12 cellular contexts compared by ENCODE assay signal in genomic region chr2:239324456-239324855, GRCh38.
A peak's percentile ranks its signal among the peaks of the same experiment; 100 is the strongest.
DNase-seq lines count a peak whose midpoint lies in the region; ATAC-seq and TF ChIP-seq lines count a peak whose summit lies in the region.
"Had no signal": no experiment of that assay in that cellular context is flagged by ENCODE, and none has a peak within 500 bp of the region (broad histone marks: within the 10 kb centered on the region; RNA-seq: fewer than 3 reads in every experiment).

No MANE protein-coding gene starts in this region.

- H3K4me3 Mint-ChIP-seq in T-helper 1 cell treated with Interleukin-12 subunit alpha and Interleukin-12 subunit beta and Interleukin-4 antibody, amounts not matched to agents 30 μg/mL and 1 μg/mL, for 36 hours: peak overlapping the region; percentile 53
- H3K4me3 Mint-ChIP-seq in CD8-positive, alpha-beta T cell: no peak overlapping the region
- no peak overlapping the region for H3K4me3 Mint-ChIP-seq in activated T-helper 2 cell treated with anti-CD3 and anti-CD28 coated beads, Interferon-gamma antibody, Interleukin-2, Interleukin-4, amounts not matched to agents 10 μg/mL and 5 μg/mL and 100 μg/mL, durations not matched to agents 14 hours and 24 hours and 36 hours (ENCODE audit: low read depth)
- H3K4me3 Mint-ChIP-seq in neural crest cell: no peak overlapping the region

- H3K27me3 ChIP-seq in CD8-positive, alpha-beta T cell (ENCODE audit: insufficient read depth, low read length): no peaks in the 10 kb centered on the region
- H3K27me3 ChIP-seq: neutrophil, uterus had no signal

- TF ChIP-seq CTCF in CD8-positive, alpha-beta T cell (IDR thresholded peaks at IDR 0.05): no peak
- TF ChIP-seq CTCF in neural crest cell (conservative IDR thresholded peaks at IDR 0.05): no peak

- CTCF ChIA-PET in CD8-positive, alpha-beta T cell (lab: Charles Lee): no interaction called here

- peaks cover 87% of the 10 kb centered on the region for H3K4me1 ChIP-seq in CD8-positive, alpha-beta T cell (ENCODE audit: insufficient read depth, low read length)

- no peaks in the 10 kb centered on the region for H3K36me3 ChIP-seq in CD8-positive, alpha-beta T cell (ENCODE audit: insufficient read depth, low read length)
- H3K36me3 ChIP-seq: neutrophil, uterus had no signal

- H3K9me3 Mint-ChIP-seq in T-helper 1 cell treated with Interleukin-12 subunit alpha and Interleukin-12 subunit beta and Interleukin-4 antibody, amounts not matched to agents 30 μg/mL and 1 μg/mL, for 36 hours: peaks cover 5% of the 10 kb centered on the region
- H3K9me3 Mint-ChIP-seq in CD8-positive, alpha-beta T cell: no peaks in the 10 kb centered on the region
- no peaks in the 10 kb centered on the region for H3K9me3 Mint-ChIP-seq in activated T-helper 2 cell treated with anti-CD3 and anti-CD28 coated beads, Interferon-gamma antibody, Interleukin-2, Interleukin-4, amounts not matched to agents 10 μg/mL and 5 μg/mL and 100 μg/mL, durations not matched to agents 14 hours and 24 hours and 36 hours
- peaks cover 2% of the 10 kb centered on the region for H3K9me3 Mint-ChIP-seq in neural crest cell

- POLR2A ChIA-PET in CD8-positive, alpha-beta T cell (lab: Charles Lee): no interaction called here

- no peak overlapping the region for H3K27ac ChIP-seq in CD8-positive, alpha-beta T cell (ENCODE audit: low read depth, low read length)
- H3K27ac ChIP-seq: neutrophil, uterus had no signal

- intact Hi-C loops in CD8-positive, alpha-beta T cell (cut with DNase I, micrococcal nuclease): loop anchor here in 1 of 2 experiments (5.0 kb wide), 1 partner anchor 37 kb away; no protein-coding TSS in a partner anchor
- intact Hi-C loops in activated T-helper 2 cell treated with anti-CD3 and anti-CD28 coated beads, Interferon-gamma antibody, Interleukin-2, Interleukin-4, amounts not matched to agents 10 μg/mL and 5 μg/mL and 100 μg/mL, durations not matched to agents 14 hours and 24 hours and 36 hours (cut with micrococcal nuclease): no loop called here

- H3K27me3 Mint-ChIP-seq in T-helper 1 cell treated with Interleukin-12 subunit alpha and Interleukin-12 subunit beta and Interleukin-4 antibody, amounts not matched to agents 30 μg/mL and 1 μg/mL, for 36 hours (ENCODE audit: low read depth): no peaks in the 10 kb centered on the region
- H3K27me3 Mint-ChIP-seq in CD8-positive, alpha-beta T cell (ENCODE audit: low read depth): no peaks in the 10 kb centered on the region
- no peaks in the 10 kb centered on the region for H3K27me3 Mint-ChIP-seq in activated T-helper 2 cell treated with anti-CD3 and anti-CD28 coated beads, Interferon-gamma antibody, Interleukin-2, Interleukin-4, amounts not matched to agents 10 μg/mL and 5 μg/mL and 100 μg/mL, durations not matched to agents 14 hours and 24 hours and 36 hours (ENCODE audit: low read depth)
- H3K27me3 Mint-ChIP-seq in neural crest cell (ENCODE audit: low read depth): no peaks in the 10 kb centered on the region

- H3K36me3 Mint-ChIP-seq in T-helper 1 cell treated with Interleukin-12 subunit alpha and Interleukin-12 subunit beta and Interleukin-4 antibody, amounts not matched to agents 30 μg/mL and 1 μg/mL, for 36 hours (ENCODE audit: low read depth): peaks cover 29% of the 10 kb centered on the region
- H3K36me3 Mint-ChIP-seq in CD8-positive, alpha-beta T cell: no peaks in the 10 kb centered on the region
- peaks cover 31% of the 10 kb centered on the region for H3K36me3 Mint-ChIP-seq in activated T-helper 2 cell treated with anti-CD3 and anti-CD28 coated beads, Interferon-gamma antibody, Interleukin-2, Interleukin-4, amounts not matched to agents 10 μg/mL and 5 μg/mL and 100 μg/mL, durations not matched to agents 14 hours and 24 hours and 36 hours (ENCODE audit: low read depth)
- H3K36me3 Mint-ChIP-seq in neural crest cell (ENCODE audit: low read depth): peaks cover 21% of the 10 kb centered on the region

- ATAC-seq in CD8-positive, alpha-beta T cell: no peak
- no peak for ATAC-seq in GM18909 (IDR thresholded peaks at IDR 0.05; ENCODE audit: poor library complexity, unreplicated experiment)

- H3K4me3 ChIP-seq in CD8-positive, alpha-beta T cell (ENCODE audit: low read depth, low read length): no peak overlapping the region
- H3K4me3 ChIP-seq: uterus had no signal

- H3K4me1 Mint-ChIP-seq in T-helper 1 cell treated with Interleukin-12 subunit alpha and Interleukin-12 subunit beta and Interleukin-4 antibody, amounts not matched to agents 30 μg/mL and 1 μg/mL, for 36 hours (ENCODE audit: low read depth): peaks cover 74% of the 10 kb centered on the region
- peaks cover 85% of the 10 kb centered on the region for H3K4me1 Mint-ChIP-seq in CD8-positive, alpha-beta T cell (ENCODE audit: low read depth)
- peaks cover 77% of the 10 kb centered on the region for H3K4me1 Mint-ChIP-seq in activated T-helper 2 cell treated with anti-CD3 and anti-CD28 coated beads, Interferon-gamma antibody, Interleukin-2, Interleukin-4, amounts not matched to agents 10 μg/mL and 5 μg/mL and 100 μg/mL, durations not matched to agents 14 hours and 24 hours and 36 hours (ENCODE audit: low read depth)
- H3K4me1 Mint-ChIP-seq in neural crest cell: peaks cover 70% of the 10 kb centered on the region

- peak overlapping the region; percentile 77 for H3K27ac Mint-ChIP-seq in T-helper 1 cell treated with Interleukin-12 subunit alpha and Interleukin-12 subunit beta and Interleukin-4 antibody, amounts not matched to agents 30 μg/mL and 1 μg/mL, for 36 hours
- peak overlapping the region; percentile 83 for H3K27ac Mint-ChIP-seq in CD8-positive, alpha-beta T cell
- peak overlapping the region; percentile 67 for H3K27ac Mint-ChIP-seq in activated T-helper 2 cell treated with anti-CD3 and anti-CD28 coated beads, Interferon-gamma antibody, Interleukin-2, Interleukin-4, amounts not matched to agents 10 μg/mL and 5 μg/mL and 100 μg/mL, durations not matched to agents 14 hours and 24 hours and 36 hours
- peak overlapping the region; percentile 85 for H3K27ac Mint-ChIP-seq in neural crest cell (ENCODE audit: unreplicated experiment)

- DNase-seq in T-helper 1 cell: no peak
- no peak for DNase-seq in CD8-positive, alpha-beta T cell
- DNase-seq in activated T-helper 2 cell treated with anti-CD3 and anti-CD28 coated beads, Interferon-gamma antibody, Interleukin-2, Interleukin-4, amounts not matched to agents 10 μg/mL and 5 μg/mL and 100 μg/mL, durations not matched to agents 14 hours and 24 hours and 36 hours (ENCODE audit: low spot score): no peak
- no peak for DNase-seq in neural crest cell (ENCODE audit: low read depth, low spot score)
- DNase-seq in KG1 (lab: John Stamatoyannopoulos, UW): no peak
- no peak for DNase-seq in HCEC 1CT
- DNase-seq: NCI-H2171, T-helper 9 cell had no signal

- no peaks in the 10 kb centered on the region for H3K9me3 ChIP-seq in CD8-positive, alpha-beta T cell (ENCODE audit: low read length)
- H3K9me3 ChIP-seq: neutrophil, uterus had no signal
